9 cellular contexts compared by ENCODE assay signal in the genomic region with DNA sequence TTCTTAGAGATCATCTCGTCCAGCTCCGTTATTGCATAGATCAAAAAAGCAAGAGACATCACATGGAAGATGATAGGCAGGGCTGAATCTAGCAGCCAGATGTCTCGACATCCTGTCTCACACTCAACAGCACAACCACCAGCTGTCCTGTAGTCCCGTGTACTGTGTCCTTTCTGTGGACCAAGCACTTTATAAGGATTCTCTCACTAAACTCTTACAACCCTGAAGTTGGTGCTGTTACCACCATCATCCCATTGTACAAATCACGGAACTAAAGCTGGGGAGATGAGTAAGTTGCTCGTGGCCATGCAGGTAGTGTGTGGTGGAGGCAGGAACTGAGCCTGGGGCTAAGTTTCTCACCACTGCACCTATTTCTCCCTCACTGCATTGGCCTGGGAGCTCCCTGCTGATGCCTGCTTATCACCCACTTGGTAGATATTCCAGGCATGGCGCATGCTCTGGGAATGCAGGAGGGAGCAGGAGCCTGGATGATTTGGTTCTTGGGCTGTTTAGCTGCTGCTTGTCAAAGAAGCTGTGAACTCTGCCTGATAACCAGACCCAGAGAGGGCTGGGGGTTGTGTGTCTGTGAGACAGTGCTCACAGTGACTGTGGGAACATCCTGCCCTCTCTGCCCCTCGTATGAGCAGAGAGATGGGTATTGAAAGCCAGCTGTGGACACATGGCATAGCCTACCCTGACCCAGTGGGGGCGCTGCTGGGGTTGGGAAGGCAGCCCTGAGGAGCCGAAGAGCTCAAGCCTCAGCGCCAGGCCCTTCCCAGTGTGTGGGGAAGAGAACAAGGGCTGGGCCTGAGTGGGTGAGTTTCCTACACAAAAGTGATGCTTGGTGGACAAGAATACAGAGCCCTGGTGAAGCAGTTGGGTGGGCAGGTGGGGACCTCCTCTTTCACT. TPM values are rescaled to one million over a fixed set of nuclear protein-coding genes. Genes with fewer than 3 reads are reported as not detected.
A peak's percentile ranks its signal among the peaks of the same experiment; 100 is the strongest.
DNase-seq lines count a peak whose midpoint lies in the region; ATAC-seq and TF ChIP-seq lines count a peak whose summit lies in the region.
"Had no signal": no experiment of that assay in that cellular context is flagged by ENCODE, and none has a peak within 500 bp of the region (broad histone marks: within the 10 kb centered on the region; RNA-seq: fewer than 3 reads in every experiment).

No MANE protein-coding gene starts in this region.

- H3K4me1 Mint-ChIP-seq in activated CD4-positive, alpha-beta T cell treated with anti-CD3 and anti-CD28 coated beads for 36 hours, result peaks cover 4% of the 10 kb centered on the region
- H3K4me1 Mint-ChIP-seq in activated CD4-positive, alpha-beta T cell treated with anti-CD3 and anti-CD28 coated beads, Interleukin-2, amount 10 ng/mL, durations not matched to agents 24 days and 14 days, result peaks cover 10% of the 10 kb centered on the region
- peaks cover 8% of the 10 kb centered on the region for H3K4me1 Mint-ChIP-seq in endothelial cell (ENCODE audit: unreplicated experiment)

- peak; percentile 59 for TF ChIP-seq CTCF in endothelial cell (IDR thresholded peaks at IDR 0.05; ENCODE audit: unreplicated experiment)

- CTCF ChIA-PET in activated CD4-positive, alpha-beta T cell treated with anti-CD3 and anti-CD28 coated beads for 36 hours (lab: Charles Lee), result interaction anchor here (0.5 to 3.6 kb wide), 43 partner anchors 10 to 1920 kb away, joined by 3 to 67 read pairs (median 4); partner anchors contain the start of genes ADORA1, CHI3L1, MYBPH and MYOG

- H3K4me3 Mint-ChIP-seq in activated CD4-positive, alpha-beta T cell treated with anti-CD3 and anti-CD28 coated beads for 36 hours, result no peak overlapping the region
- no peak overlapping the region for H3K4me3 Mint-ChIP-seq in activated CD4-positive, alpha-beta T cell treated with anti-CD3 and anti-CD28 coated beads, Interleukin-2, amount 10 ng/mL, durations not matched to agents 24 days and 14 days
- no peak overlapping the region for H3K4me3 Mint-ChIP-seq in endothelial cell (ENCODE audit: unreplicated experiment)

- DNase-seq in activated CD4-positive, alpha-beta T cell treated with anti-CD3 and anti-CD28 coated beads for 36 hours, result peak; percentile 37
- no peak for DNase-seq in activated CD4-positive, alpha-beta T cell treated with anti-CD3 and anti-CD28 coated beads, Interleukin-2, amount 10 ng/mL, durations not matched to agents 24 days and 14 days
- DNase-seq in NCI-H524 treated with DMSO at 0.1 percent for 48 hours (lab: John Stamatoyannopoulos, UW), result peak; percentile 77
- DNase-seq in endothelial cell (ENCODE audit: low spot score), result peak; percentile 83
- DNase-seq in sciatic nerve (ENCODE audit: low spot score), result peak; percentile 53
- DNase-seq in epidermal melanocyte (ENCODE audit: insufficient read length, low spot score), result no peak
- no peak for DNase-seq in stimulated activated naive CD4-positive, alpha-beta T cell treated with Interleukin-2 at 50 U/mL for 16 hours (lab: John Stamatoyannopoulos, UW)
- no peak for DNase-seq in activated CD4-positive, alpha-beta T cell treated with anti-CD3 and anti-CD28 coated beads for 1 hour
- DNase-seq: esophagus squamous epithelium had no signal

- peak; percentile 24 for ATAC-seq in activated CD4-positive, alpha-beta T cell treated with anti-CD3 and anti-CD28 coated beads for 36 hours
- ATAC-seq in sciatic nerve, result peak; percentile 9

- peaks cover 9% of the 10 kb centered on the region for H3K36me3 Mint-ChIP-seq in activated CD4-positive, alpha-beta T cell treated with anti-CD3 and anti-CD28 coated beads for 36 hours (ENCODE audit: low read depth)
- peaks cover 9% of the 10 kb centered on the region for H3K36me3 Mint-ChIP-seq in activated CD4-positive, alpha-beta T cell treated with anti-CD3 and anti-CD28 coated beads, Interleukin-2, amount 10 ng/mL, durations not matched to agents 24 days and 14 days (ENCODE audit: low read depth)
- peaks cover 6% of the 10 kb centered on the region for H3K36me3 Mint-ChIP-seq in endothelial cell (ENCODE audit: low read depth, unreplicated experiment)

- no peak overlapping the region for H3K27ac Mint-ChIP-seq in activated CD4-positive, alpha-beta T cell treated with anti-CD3 and anti-CD28 coated beads for 36 hours
- H3K27ac Mint-ChIP-seq in activated CD4-positive, alpha-beta T cell treated with anti-CD3 and anti-CD28 coated beads, Interleukin-2, amount 10 ng/mL, durations not matched to agents 24 days and 14 days, result no peak overlapping the region
- no peak overlapping the region for H3K27ac Mint-ChIP-seq in endothelial cell (ENCODE audit: unreplicated experiment)

- POLR2A ChIA-PET in activated CD4-positive, alpha-beta T cell treated with anti-CD3 and anti-CD28 coated beads for 36 hours (lab: Charles Lee), result no interaction called here

- intact Hi-C loops in activated CD4-positive, alpha-beta T cell treated with anti-CD3 and anti-CD28 coated beads for 36 hours (cut with DNase I, micrococcal nuclease), result loop anchor here (1.0 to 5.0 kb wide), 6 partner anchors 132 to 302 kb away; no protein-coding TSS in a partner anchor
- intact Hi-C loops in activated CD4-positive, alpha-beta T cell treated with anti-CD3 and anti-CD28 coated beads, Interleukin-2, amount 10 ng/mL, durations not matched to agents 24 days and 14 days (cut with micrococcal nuclease), result loop anchor here (1.0 to 2.0 kb wide), 3 partner anchors 132 to 229 kb away; no protein-coding TSS in a partner anchor
- intact Hi-C loops in sciatic nerve (cut with DNase I), result loop anchor here (1.0 to 10.0 kb wide), 2 partner anchors 175 to 385 kb away; no protein-coding TSS in a partner anchor

- H3K27me3 Mint-ChIP-seq in activated CD4-positive, alpha-beta T cell treated with anti-CD3 and anti-CD28 coated beads for 36 hours, result peaks cover 4% of the 10 kb centered on the region
- no peaks in the 10 kb centered on the region for H3K27me3 Mint-ChIP-seq in activated CD4-positive, alpha-beta T cell treated with anti-CD3 and anti-CD28 coated beads, Interleukin-2, amount 10 ng/mL, durations not matched to agents 24 days and 14 days
- peaks cover 10% of the 10 kb centered on the region for H3K27me3 Mint-ChIP-seq in endothelial cell (ENCODE audit: unreplicated experiment)

- no peaks in the 10 kb centered on the region for H3K9me3 Mint-ChIP-seq in activated CD4-positive, alpha-beta T cell treated with anti-CD3 and anti-CD28 coated beads for 36 hours (ENCODE audit: low read depth)
- no peaks in the 10 kb centered on the region for H3K9me3 Mint-ChIP-seq in activated CD4-positive, alpha-beta T cell treated with anti-CD3 and anti-CD28 coated beads, Interleukin-2, amount 10 ng/mL, durations not matched to agents 24 days and 14 days
- H3K9me3 Mint-ChIP-seq in endothelial cell (ENCODE audit: unreplicated experiment), result no peaks in the 10 kb centered on the region

RNA-seq across cellular contexts. Expression of gene PPFIA4, which starts 13.6 kb away (rescaled TPM):
- 10 to 100 TPM; 51.2 to 56.4 TPM for total RNA-seq in activated CD4-positive, alpha-beta T cell treated with anti-CD3 and anti-CD28 coated beads for 36 hours
- 34.2 and 35.1 TPM in 2 replicates for total RNA-seq in activated CD4-positive, alpha-beta T cell treated with anti-CD3 and anti-CD28 coated beads, Interleukin-2, amount 10 ng/mL, durations not matched to agents 24 days and 14 days
- total RNA-seq in endothelial cell (ENCODE audit: unreplicated experiment) (4.0 TPM), sciatic nerve (3.1 TPM)

RNA-seq across cellular contexts. Expression of gene TMEM183A, which starts 32.7 kb away (rescaled TPM):
- 10 to 100 TPM; 68.6 to 71.0 TPM for total RNA-seq in activated CD4-positive, alpha-beta T cell treated with anti-CD3 and anti-CD28 coated beads for 36 hours
- total RNA-seq in activated CD4-positive, alpha-beta T cell treated with anti-CD3 and anti-CD28 coated beads, Interleukin-2, amount 10 ng/mL, durations not matched to agents 24 days and 14 days, result 77.7 and 82.8 TPM in 2 replicates
- 65.5 TPM for total RNA-seq in endothelial cell (ENCODE audit: unreplicated experiment)
- total RNA-seq in sciatic nerve, result 40.3 TPM

RNA-seq across cellular contexts. Expression of gene MYOG, which starts 45.9 kb away (rescaled TPM):
- not detected for total RNA-seq in activated CD4-positive, alpha-beta T cell treated with anti-CD3 and anti-CD28 coated beads for 36 hours
- not detected in 2 replicates for total RNA-seq in activated CD4-positive, alpha-beta T cell treated with anti-CD3 and anti-CD28 coated beads, Interleukin-2, amount 10 ng/mL, durations not matched to agents 24 days and 14 days
- 15.7 TPM for total RNA-seq in endothelial cell (ENCODE audit: unreplicated experiment)
- not detected for total RNA-seq in sciatic nerve
- total RNA-seq: esophagus squamous epithelium had no signal

Comparison
In these comparisons a context has a peak if more than half of its experiments do, and no peak if none do; other contexts are left out.
1. DNase-seq: peak in activated CD4-positive, alpha-beta T cell treated with anti-CD3 and anti-CD28 coated beads for 36 hours (single experiment), NCI-H524 treated with DMSO at 0.1 percent for 48 hours (single experiment), endothelial cell (single experiment) and sciatic nerve (single experiment); none in activated CD4-positive, alpha-beta T cell treated with anti-CD3 and anti-CD28 coated beads, Interleukin-2, amount 10 ng/mL, durations not matched to agents 24 days and 14 days (single experiment), epidermal melanocyte (single experiment), stimulated activated naive CD4-positive, alpha-beta T cell treated with Interleukin-2 at 50 U/mL for 16 hours (single experiment) and activated CD4-positive, alpha-beta T cell treated with anti-CD3 and anti-CD28 coated beads for 1 hour (single experiment).
2. RNA of gene MYOG, which starts 45.9 kb away (total RNA-seq): 15.7 TPM in endothelial cell (single experiment); not detected in activated CD4-positive, alpha-beta T cell treated with anti-CD3 and anti-CD28 coated beads for 36 hours, not detected in activated CD4-positive, alpha-beta T cell treated with anti-CD3 and anti-CD28 coated beads, Interleukin-2, amount 10 ng/mL, durations not matched to agents 24 days and 14 days and not detected in sciatic nerve (single experiment); every median in the first group is over 10 times any median in the second.